ENCODE assay signal across 33 cellular contexts in the genomic region with DNA sequence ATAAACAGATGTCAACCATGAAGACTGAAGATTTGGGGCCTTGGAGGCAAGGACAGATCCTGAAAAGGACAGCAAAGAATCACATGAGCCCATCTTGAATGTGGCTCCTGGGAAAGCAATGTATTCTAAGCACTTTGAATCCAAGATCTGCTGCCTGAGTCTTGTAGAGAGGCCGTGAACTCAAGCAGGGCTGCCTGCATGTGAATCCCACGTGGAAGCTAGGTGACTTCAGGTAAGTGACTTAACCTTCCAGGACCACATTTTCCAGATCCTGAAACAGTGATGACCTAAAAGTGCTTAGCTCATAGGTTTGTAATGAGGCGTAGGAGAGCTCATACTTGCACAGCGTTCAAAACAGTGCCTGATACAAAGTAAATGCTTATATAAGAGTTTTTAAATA.
"Had no signal": no experiment of that assay in that cellular context is flagged by ENCODE, and none has a peak within 500 bp of the region (broad histone marks: within the 10 kb centered on the region; RNA-seq: fewer than 3 reads in every experiment).

No MANE protein-coding gene starts in this region.

- H3K27me3 Mint-ChIP-seq: activated CD4-positive, alpha-beta T cell treated with anti-CD3 and anti-CD28 coated beads for 36 hours; activated CD4-positive, alpha-beta T cell treated with anti-CD3 and anti-CD28 coated beads, Interleukin-2, amount 10 ng/mL, durations not matched to agents 7 days and 5 days; activated T-cell treated with anti-CD3 and anti-CD28 coated beads, Interleukin-2, amount 50 U/mL, for 24 hours had no signal

- H3K36me3 ChIP-seq: adrenal gland, breast epithelium, MG63, Peyer's patch, SJSA1 had no signal

- H3K4me3 Mint-ChIP-seq: activated CD4-positive, alpha-beta T cell treated with anti-CD3 and anti-CD28 coated beads for 36 hours; activated CD4-positive, alpha-beta T cell treated with anti-CD3 and anti-CD28 coated beads, Interleukin-2, amount 10 ng/mL, durations not matched to agents 7 days and 5 days; activated CD8-positive, alpha-beta T cell treated with anti-CD3 and anti-CD28 coated beads, Interleukin-2, amount 10 ng/mL, durations not matched to agents 7 days and 5 days; activated T-cell treated with anti-CD3 and anti-CD28 coated beads, Interleukin-2, amount 50 U/mL, for 24 hours; T-helper 1 cell treated with Interleukin-12 subunit alpha and Interleukin-12 subunit beta and Interleukin-4 antibody, amounts not matched to agents 30 μg/mL and 1 μg/mL, for 36 hours; WTC11 had no signal

- H3K27ac ChIP-seq: adrenal gland, body of pancreas, breast epithelium, Peyer's patch, SJSA1 had no signal

- H3K27ac Mint-ChIP-seq: activated CD4-positive, alpha-beta T cell treated with anti-CD3 and anti-CD28 coated beads for 36 hours; activated CD4-positive, alpha-beta T cell treated with anti-CD3 and anti-CD28 coated beads, Interleukin-2, amount 10 ng/mL, durations not matched to agents 7 days and 5 days; activated CD8-positive, alpha-beta T cell treated with anti-CD3 and anti-CD28 coated beads, Interleukin-2, amount 10 ng/mL, durations not matched to agents 7 days and 5 days; activated naive CD4-positive, alpha-beta T cell treated with anti-CD3 and anti-CD28 coated beads, Interleukin-2, amount 50 U/mL, for 72 hours; activated T-cell treated with anti-CD3 and anti-CD28 coated beads, Interleukin-2, amount 50 U/mL, for 24 hours; activated T-helper 2 cell treated with anti-CD3 and anti-CD28 coated beads, Interferon-gamma antibody, Interleukin-2, Interleukin-4, amounts not matched to agents 10 μg/mL and 5 μg/mL and 100 μg/mL, durations not matched to agents 14 hours and 24 hours and 36 hours; T-helper 1 cell treated with Interleukin-12 subunit alpha and Interleukin-12 subunit beta and Interleukin-4 antibody, amounts not matched to agents 30 μg/mL and 1 μg/mL, for 36 hours; WTC11 had no signal

- H3K4me1 Mint-ChIP-seq: activated CD4-positive, alpha-beta T cell treated with anti-CD3 and anti-CD28 coated beads for 36 hours; activated CD4-positive, alpha-beta T cell treated with anti-CD3 and anti-CD28 coated beads, Interleukin-2, amount 10 ng/mL, durations not matched to agents 7 days and 5 days had no signal

- DNase-seq: activated CD4-positive, alpha-beta T cell treated with anti-CD3 and anti-CD28 coated beads for 36 hours; activated CD4-positive, alpha-beta T cell treated with anti-CD3 and anti-CD28 coated beads, Interleukin-2, amount 10 ng/mL, durations not matched to agents 7 days and 5 days; activated CD4-positive, alpha-beta T cell treated with anti-CD3 and anti-CD28 coated beads, Interleukin-2, amount 50 U/mL, for 48 hours; activated CD8-positive, alpha-beta T cell treated with anti-CD3 and anti-CD28 coated beads, Interleukin-2, amount 10 ng/mL, durations not matched to agents 7 days and 5 days; activated gamma-delta T cell; activated naive CD4-positive, alpha-beta T cell treated with Interleukin-2 at 50 U/mL for 16 hours; activated T-cell treated with anti-CD3 and anti-CD28 coated beads, Interleukin-2, amount 50 U/mL, for 24 hours; adrenal gland; body of pancreas; Kasumi-1; KG1; MG63; NCI-H1048; NCI-H1436; NCI-H1694; NCI-H1930; NCI-H2081 treated with DMSO at 0.1 percent for 48 hours; NCI-H226; NCI-H446 treated with DMSO at 0.1 percent for 48 hours; NCI-H524; NK-92 treated with Interleukin-12 subunit alpha and Interleukin-12 subunit beta, amount 100 ng/mL, for 24 hours; PC-3; Peyer's patch; RPMI8226; SHP77 treated with DMSO at 0.1 percent for 48 hours; SK-N-SH had no signal

- ATAC-seq: activated CD4-positive, alpha-beta T cell treated with anti-CD3 and anti-CD28 coated beads for 36 hours; activated CD4-positive, CD25-positive, alpha-beta regulatory T cell treated with anti-CD3 and anti-CD28 coated beads, Interleukin-2, amount 50 U/mL, for 24 hours; activated CD8-positive, alpha-beta T cell treated with anti-CD3 and anti-CD28 coated beads, Interleukin-2, amount 10 ng/mL, durations not matched to agents 7 days and 5 days; activated naive CD4-positive, alpha-beta T cell treated with anti-CD3 and anti-CD28 coated beads, Interleukin-2, amount 50 U/mL, for 72 hours; body of pancreas; PC-3; WTC11 had no signal

- H3K27me3 ChIP-seq: adrenal gland, body of pancreas, breast epithelium, MG63, Peyer's patch, SJSA1 had no signal

- H3K9me3 ChIP-seq: adrenal gland, body of pancreas, MG63, Peyer's patch, SJSA1, SK-N-SH had no signal

- H3K4me2 ChIP-seq: SK-N-SH had no signal

- H3K4me1 ChIP-seq: adrenal gland, breast epithelium, Peyer's patch, SJSA1 had no signal

- H3K4me3 ChIP-seq: adrenal gland, body of pancreas, breast epithelium, MG63, Peyer's patch, SJSA1 had no signal

- H3K9ac ChIP-seq: SK-N-SH had no signal
